ENCODE assay signal across 20 cellular contexts in the genomic region with DNA sequence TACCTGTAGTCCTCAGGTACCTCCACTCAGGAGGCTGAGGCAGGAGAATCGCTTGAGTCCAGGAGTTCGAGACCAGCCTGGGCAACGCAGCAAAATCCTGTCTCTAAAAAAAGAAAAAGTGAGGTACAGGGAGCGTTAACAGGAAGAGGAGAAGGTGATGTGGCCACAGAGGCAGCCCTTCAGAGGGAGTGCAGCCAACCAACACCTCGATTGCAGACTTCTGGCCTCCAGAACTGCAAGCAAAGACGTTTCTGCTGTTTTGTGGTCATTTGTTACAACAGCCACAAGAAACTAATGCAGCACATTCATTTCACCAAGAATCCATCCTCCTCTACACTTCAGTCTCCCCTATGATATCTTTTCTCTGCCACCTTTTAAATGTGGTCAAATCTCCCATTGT.
"Had no signal": no experiment of that assay in that cellular context is flagged by ENCODE, and none has a peak within 500 bp of the region (broad histone marks: within the 10 kb centered on the region; RNA-seq: fewer than 3 reads in every experiment).

No MANE protein-coding gene starts in this region.

- H3K36me3 ChIP-seq: adrenal gland, ascending aorta, colonic mucosa, esophagus muscularis mucosa, gastrocnemius medialis, transverse colon, WERI-Rb-1 had no signal

- ATAC-seq: gastrocnemius medialis; left ventricle myocardium superior; sciatic nerve; stimulated activated naive B cell treated with anti-CD40 and anti-IgM and Interleukin-4, amounts not matched to agents 10 μg/mL and 1 μg/mL and 100 μg/mL, for 72 hours had no signal

- H3K27me3 ChIP-seq: ascending aorta, colonic mucosa, dorsolateral prefrontal cortex, esophagus muscularis mucosa, gastrocnemius medialis, transverse colon had no signal

- H3K4me3 ChIP-seq: adrenal gland, ascending aorta, colonic mucosa, dorsolateral prefrontal cortex, esophagus muscularis mucosa, gastrocnemius medialis, transverse colon had no signal

- H3K4me1 ChIP-seq: adrenal gland, ascending aorta, colonic mucosa, gastrocnemius medialis had no signal

- H3K27ac ChIP-seq: adrenal gland, ascending aorta, colonic mucosa, dorsolateral prefrontal cortex, gastrocnemius medialis, WERI-Rb-1 had no signal

- DNase-seq: activated CD4-positive, alpha-beta T cell treated with anti-CD3 and anti-CD28 coated beads, Interleukin-2, amount 10 ng/mL, durations not matched to agents 7 days and 5 days; activated CD4-positive, CD25-positive, alpha-beta regulatory T cell treated with anti-CD3 and anti-CD28 coated beads, Interleukin-2, amount 50 U/mL, for 72 hours; activated effector memory CD4-positive, alpha-beta T cell treated with anti-CD3 and anti-CD28 coated beads, Interleukin-2, amount 50 U/mL, for 16 hours; activated naive CD4-positive, alpha-beta T cell treated with anti-CD3 and anti-CD28 coated beads, Interleukin-2, amount 50 U/mL, for 16 hours; activated T-cell treated with anti-CD3 and anti-CD28 coated beads for 4 hours; colonic mucosa; dorsolateral prefrontal cortex; gastrocnemius medialis; hippocampal formation; left ventricle myocardium superior; occipital lobe; posterior cingulate gyrus; small intestine; stimulated activated naive B cell treated with anti-CD40 and anti-IgM and Interleukin-4, amounts not matched to agents 10 μg/mL and 1 μg/mL and 100 μg/mL, for 72 hours; transverse colon; WERI-Rb-1 had no signal

- H3K9me3 ChIP-seq: adrenal gland, ascending aorta, colonic mucosa, esophagus muscularis mucosa, gastrocnemius medialis, transverse colon had no signal
